In the genomic region with DNA sequence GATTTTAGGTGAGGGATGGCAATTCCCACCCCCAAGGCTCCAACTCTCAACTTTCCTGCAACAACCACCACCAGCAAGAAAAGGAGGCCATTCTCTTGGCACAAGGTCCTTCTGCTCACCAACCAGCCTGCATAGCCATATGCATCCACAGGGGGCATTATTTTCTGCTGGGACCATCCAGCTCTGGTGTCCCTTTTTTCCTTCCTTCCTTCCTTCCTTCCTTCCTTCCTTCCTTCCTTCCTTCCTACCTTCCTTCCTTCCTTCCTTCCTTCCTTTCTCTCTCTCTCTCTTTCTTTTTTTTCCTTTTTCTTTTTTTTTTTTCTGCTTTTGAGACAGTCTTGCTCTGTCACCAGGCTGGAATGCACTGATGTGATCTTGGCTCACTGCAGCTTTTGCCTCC, we compare ENCODE assay signal across 15 cellular contexts. TPM values are rescaled to one million over a fixed set of nuclear protein-coding genes. Genes with fewer than 3 reads are reported as not detected.
DNase-seq lines count a peak whose midpoint lies in the region; ATAC-seq and TF ChIP-seq lines count a peak whose summit lies in the region.
"Had no signal": no experiment of that assay in that cellular context is flagged by ENCODE, and none has a peak within 500 bp of the region (broad histone marks: within the 10 kb centered on the region; RNA-seq: fewer than 3 reads in every experiment).

No MANE protein-coding gene starts in this region.

- peaks cover 6% of the 10 kb centered on the region for H3K36me3 ChIP-seq in CD8-positive, alpha-beta T cell (ENCODE audit: insufficient read depth, low read length)
- H3K36me3 ChIP-seq in uterus = no peaks in the 10 kb centered on the region

- no peaks in the 10 kb centered on the region for H3K4me1 ChIP-seq in CD8-positive, alpha-beta T cell (ENCODE audit: insufficient read depth, low read length)
- no peaks in the 10 kb centered on the region for H3K4me1 ChIP-seq in uterus

- no peak overlapping the region for H3K27ac Mint-ChIP-seq in CD8-positive, alpha-beta T cell
- no peak overlapping the region for H3K27ac Mint-ChIP-seq in activated CD4-positive, alpha-beta memory T cell treated with anti-CD3 and anti-CD28 coated beads, Interleukin-2, amount 10 ng/mL, durations not matched to agents 7 days and 5 days
- H3K27ac Mint-ChIP-seq: activated T-cell treated with anti-CD3 and anti-CD28 coated beads, Interleukin-2, amount 50 U/mL, for 72 hours; T-cell had no signal

- H3K9me3 Mint-ChIP-seq in CD8-positive, alpha-beta T cell = no peaks in the 10 kb centered on the region
- no peaks in the 10 kb centered on the region for H3K9me3 Mint-ChIP-seq in activated CD4-positive, alpha-beta memory T cell treated with anti-CD3 and anti-CD28 coated beads, Interleukin-2, amount 10 ng/mL, durations not matched to agents 7 days and 5 days
- H3K9me3 Mint-ChIP-seq: activated T-cell treated with anti-CD3 and anti-CD28 coated beads, Interleukin-2, amount 50 U/mL, for 72 hours; T-cell had no signal

- ATAC-seq in CD8-positive, alpha-beta T cell = no peak
- ATAC-seq: activated T-cell treated with anti-CD3 and anti-CD28 coated beads, Interleukin-2, amount 50 U/mL, for 72 hours; left colon; stimulated activated naive CD8-positive, alpha-beta T cell treated with anti-CD3 and anti-CD28 coated beads, Interleukin-15, Interleukin-2, amounts not matched to agents 100 U/mL and 50 U/mL, for 24 hours; T-cell had no signal

- H3K27me3 ChIP-seq in AG04450 (ENCODE audit: control insufficient read depth, insufficient read depth, low read length) (no peaks in the 10 kb centered on the region), uterus (no peaks in the 10 kb centered on the region)
- no peaks in the 10 kb centered on the region for H3K27me3 ChIP-seq in CD8-positive, alpha-beta T cell (ENCODE audit: insufficient read depth, low read length)
- H3K27me3 ChIP-seq: dorsolateral prefrontal cortex had no signal

- no peak for TF ChIP-seq POLR2A in uterus (IDR thresholded peaks at IDR 0.05)

- H3K4me3 ChIP-seq in AG04450 (ENCODE audit: low read depth, low read length) = no peak overlapping the region
- no peak overlapping the region for H3K4me3 ChIP-seq in CD8-positive, alpha-beta T cell (ENCODE audit: low read depth, low read length)
- no peak overlapping the region for H3K4me3 ChIP-seq in uterus
- H3K4me3 ChIP-seq: dorsolateral prefrontal cortex, skin epidermis had no signal

- peaks cover 4% of the 10 kb centered on the region for H3K4me1 Mint-ChIP-seq in CD8-positive, alpha-beta T cell (ENCODE audit: low read depth)
- peaks cover 25% of the 10 kb centered on the region for H3K4me1 Mint-ChIP-seq in activated CD4-positive, alpha-beta memory T cell treated with anti-CD3 and anti-CD28 coated beads, Interleukin-2, amount 10 ng/mL, durations not matched to agents 7 days and 5 days

- no peaks in the 10 kb centered on the region for H3K9me3 ChIP-seq in AG04450 (ENCODE audit: control insufficient read depth, insufficient read depth, low read length)
- no peaks in the 10 kb centered on the region for H3K9me3 ChIP-seq in CD8-positive, alpha-beta T cell (ENCODE audit: low read length)
- no peaks in the 10 kb centered on the region for H3K9me3 ChIP-seq in uterus

- peak; percentile 43 for TF ChIP-seq CTCF in AG04450 (IDR thresholded peaks at IDR 0.05; ENCODE audit: low read depth, low read length)
- peak; percentile 33 for TF ChIP-seq CTCF in GM10266 (IDR thresholded peaks at IDR 0.05; ENCODE audit: control insufficient read depth, insufficient read depth, low read depth, missing control alignments)
- no peak for TF ChIP-seq CTCF in CD8-positive, alpha-beta T cell (IDR thresholded peaks at IDR 0.05)
- no peak for TF ChIP-seq CTCF in uterus (IDR thresholded peaks at IDR 0.05)

- CTCF ChIA-PET in AG04450 (lab: Charles Lee) = interaction anchor here (0.6 to 0.7 kb wide), 3 partner anchors 210 to 835 kb away, joined by 3 to 9 read pairs (median 3); no protein-coding TSS in a partner anchor
- CTCF ChIA-PET in CD8-positive, alpha-beta T cell (lab: Charles Lee) = interaction anchor here (0.6 to 0.8 kb wide), 2 partner anchors 12 to 244 kb away, joined by 3 read pairs; no protein-coding TSS in a partner anchor
- CTCF ChIA-PET in activated CD4-positive, alpha-beta memory T cell treated with anti-CD3 and anti-CD28 coated beads, Interleukin-2, amount 10 ng/mL, durations not matched to agents 7 days and 5 days (lab: Charles Lee) = interaction anchor here (0.7 kb wide), 2 partner anchors 18 to 716 kb away, joined by 3 read pairs; no protein-coding TSS in a partner anchor

- no peak overlapping the region for H3K4me3 Mint-ChIP-seq in CD8-positive, alpha-beta T cell
- H3K4me3 Mint-ChIP-seq in activated CD4-positive, alpha-beta memory T cell treated with anti-CD3 and anti-CD28 coated beads, Interleukin-2, amount 10 ng/mL, durations not matched to agents 7 days and 5 days = no peak overlapping the region
- H3K4me3 Mint-ChIP-seq: activated T-cell treated with anti-CD3 and anti-CD28 coated beads, Interleukin-2, amount 50 U/mL, for 72 hours; T-cell had no signal

- intact Hi-C loops in CD8-positive, alpha-beta T cell (cut with DNase I, micrococcal nuclease) = no loop called here
- intact Hi-C loops in uterus (cut with DNase I; ENCODE audit: low total_unique reads) = no loop called here

- POLR2A ChIA-PET in AG04450 (lab: Yijun Ruan, JAX) = interaction anchor here (0.6 kb wide), 1 partner anchor 17 kb away, joined by 3 read pairs; no protein-coding TSS in a partner anchor
- POLR2A ChIA-PET in CD8-positive, alpha-beta T cell (lab: Charles Lee) = interaction anchor here (0.6 kb wide), 1 partner anchor 82 kb away, joined by 3 read pairs; no protein-coding TSS in a partner anchor
- POLR2A ChIA-PET in activated CD4-positive, alpha-beta memory T cell treated with anti-CD3 and anti-CD28 coated beads, Interleukin-2, amount 10 ng/mL, durations not matched to agents 7 days and 5 days (lab: Charles Lee) = no interaction called here

- no peak overlapping the region for H3K27ac ChIP-seq in AG04450 (ENCODE audit: low read depth, low read length)
- H3K27ac ChIP-seq in CD8-positive, alpha-beta T cell (ENCODE audit: low read depth, low read length) = no peak overlapping the region
- no peak overlapping the region for H3K27ac ChIP-seq in uterus
- H3K27ac ChIP-seq: dorsolateral prefrontal cortex, skin epidermis had no signal

- DNase-seq in AG04450 (ENCODE audit: low read depth, low spot score) (no peak), GM10266 (ENCODE audit: extremely low spot score) (no peak), RPMI8226 (peak; percentile 3), germinal center (ENCODE audit: low spot score) (peak; percentile 21), NCI-H345 (lab: John Stamatoyannopoulos, UW) (no peak), uterus (no peak)
- no peak for DNase-seq in CD8-positive, alpha-beta T cell
- DNase-seq in activated CD4-positive, alpha-beta memory T cell treated with anti-CD3 and anti-CD28 coated beads, Interleukin-2, amount 10 ng/mL, durations not matched to agents 7 days and 5 days = no peak
- DNase-seq: dorsolateral prefrontal cortex; left colon; NCI-H187; stimulated activated naive CD8-positive, alpha-beta T cell treated with anti-CD3 and anti-CD28 coated beads, Interleukin-15, Interleukin-2, amounts not matched to agents 100 U/mL and 50 U/mL, for 24 hours had no signal

- peaks cover 15% of the 10 kb centered on the region for H3K36me3 Mint-ChIP-seq in CD8-positive, alpha-beta T cell
- peaks cover 34% of the 10 kb centered on the region for H3K36me3 Mint-ChIP-seq in activated CD4-positive, alpha-beta memory T cell treated with anti-CD3 and anti-CD28 coated beads, Interleukin-2, amount 10 ng/mL, durations not matched to agents 7 days and 5 days (ENCODE audit: low read depth)

- H3K27me3 Mint-ChIP-seq in CD8-positive, alpha-beta T cell (ENCODE audit: low read depth) = no peaks in the 10 kb centered on the region
- H3K27me3 Mint-ChIP-seq in activated CD4-positive, alpha-beta memory T cell treated with anti-CD3 and anti-CD28 coated beads, Interleukin-2, amount 10 ng/mL, durations not matched to agents 7 days and 5 days = no peaks in the 10 kb centered on the region
- H3K27me3 Mint-ChIP-seq: T-cell had no signal

RNA-seq across cellular contexts. Expression of a gene that starts 21.1 kb away (rescaled TPM):
- 11.1 and 12.9 TPM in 2 replicates for polyA plus RNA-seq in AG04450 (2011; rRNA removed)
- polyA minus RNA-seq in AG04450 (2011; rRNA and poly(A)+ RNA removed) = 17.1 and 20.5 TPM in 2 replicates
- 10 to 100 TPM; 13.4 to 14.4 TPM for total RNA-seq in CD8-positive, alpha-beta T cell
- total RNA-seq in activated CD4-positive, alpha-beta memory T cell treated with anti-CD3 and anti-CD28 coated beads, Interleukin-2, amount 10 ng/mL, durations not matched to agents 7 days and 5 days = 10 to 100 TPM; 24.5 to 25.2 TPM
- 10 to 100 TPM in 2 of 4 donors, 1 to 10 TPM in 2; 3.2 to 23.4 (median 10.9) TPM for total RNA-seq in uterus

Comparison
In these comparisons a context has a peak if more than half of its experiments do, and no peak if none do; other contexts are left out.
1. DNase-seq: peak in RPMI8226 (single experiment) and germinal center (single experiment); none in AG04450 (single experiment), GM10266 (single experiment), NCI-H345 (single experiment), CD8-positive, alpha-beta T cell (0 of 7), activated CD4-positive, alpha-beta memory T cell treated with anti-CD3 and anti-CD28 coated beads, Interleukin-2, amount 10 ng/mL, durations not matched to agents 7 days and 5 days (single experiment) and uterus (0 of 2).
2. CTCF ChIP-seq: peak in AG04450 (single experiment) and GM10266 (single experiment); none in CD8-positive, alpha-beta T cell (single experiment) and uterus (0 of 4).